ENCODE assay signal across 8 cellular contexts in genomic region chr22:45308624-45309421, GRCh38. TPM values are rescaled to one million over a fixed set of nuclear protein-coding genes. Genes with fewer than 3 reads are reported as not detected.
DNase-seq lines count a peak whose midpoint lies in the region; ATAC-seq and TF ChIP-seq lines count a peak whose summit lies in the region.

No MANE protein-coding gene starts in this region.

- peaks cover 3 to 8% of the 10 kb centered on the region in 2 donors for H3K4me1 ChIP-seq in gastrocnemius medialis

- H3K4me3 ChIP-seq in gastrocnemius medialis, result peak overlapping the region; percentile 74 to 95 (median 86)

- peak overlapping the region; percentile 91 for H3K27ac Mint-ChIP-seq in activated CD4-positive, alpha-beta T cell treated with anti-CD3 and anti-CD28 coated beads, Interleukin-2, amount 10 ng/mL, durations not matched to agents 24 days and 14 days

- peaks cover 18% of the 10 kb centered on the region for H3K36me3 Mint-ChIP-seq in activated CD4-positive, alpha-beta T cell treated with anti-CD3 and anti-CD28 coated beads, Interleukin-2, amount 10 ng/mL, durations not matched to agents 24 days and 14 days (ENCODE audit: low read depth)

- no peak for ATAC-seq in gastrocnemius medialis
- ATAC-seq in GM21723 (IDR thresholded peaks at IDR 0.05; ENCODE audit: unreplicated experiment), result no peak

- H3K4me1 Mint-ChIP-seq in activated CD4-positive, alpha-beta T cell treated with anti-CD3 and anti-CD28 coated beads, Interleukin-2, amount 10 ng/mL, durations not matched to agents 24 days and 14 days, result peaks cover 37% of the 10 kb centered on the region

- no peaks in the 10 kb centered on the region for H3K9me3 ChIP-seq in gastrocnemius medialis

- in situ Hi-C loops in gastrocnemius medialis (cut with MboI; ENCODE audit: low sequenced_read_pairs in 4 of 4), result no loop called here

- H3K4me3 Mint-ChIP-seq in activated CD4-positive, alpha-beta T cell treated with anti-CD3 and anti-CD28 coated beads, Interleukin-2, amount 10 ng/mL, durations not matched to agents 24 days and 14 days, result peak overlapping the region; percentile 93

- no peak for TF ChIP-seq POLR2A in gastrocnemius medialis (IDR thresholded peaks at IDR 0.05)

- H3K9me3 Mint-ChIP-seq in activated CD4-positive, alpha-beta T cell treated with anti-CD3 and anti-CD28 coated beads, Interleukin-2, amount 10 ng/mL, durations not matched to agents 24 days and 14 days, result no peaks in the 10 kb centered on the region

- no peaks in the 10 kb centered on the region for H3K27me3 Mint-ChIP-seq in activated CD4-positive, alpha-beta T cell treated with anti-CD3 and anti-CD28 coated beads, Interleukin-2, amount 10 ng/mL, durations not matched to agents 24 days and 14 days

- H3K36me3 ChIP-seq in gastrocnemius medialis, result no peaks in the 10 kb centered on the region

- peak; percentile 26 for DNase-seq in activated CD4-positive, alpha-beta T cell treated with anti-CD3 and anti-CD28 coated beads for 48 hours
- DNase-seq in activated CD4-positive, alpha-beta T cell treated with anti-CD3 and anti-CD28 coated beads, Interleukin-2, amount 50 U/mL, for 4 hours, result no peak
- peak; percentile 72 for DNase-seq in activated CD4-positive, alpha-beta T cell treated with anti-CD3 and anti-CD28 coated beads, Interleukin-2, amount 10 ng/mL, durations not matched to agents 24 days and 14 days
- DNase-seq in germinal center (ENCODE audit: low spot score), result peak; percentile 46
- DNase-seq in gastrocnemius medialis, result no peak
- no peak for DNase-seq in GM10266 (ENCODE audit: extremely low spot score)
- DNase-seq in NCI-H1092 treated with DMSO at 0.1 percent for 48 hours (lab: John Stamatoyannopoulos, UW), result no peak

- TF ChIP-seq CTCF in gastrocnemius medialis (IDR thresholded peaks at IDR 0.05 in 4 of 5, conservative IDR thresholded peaks at IDR 0.05 in 1 of 5), result no peak
- TF ChIP-seq CTCF in GM10266 (IDR thresholded peaks at IDR 0.05; ENCODE audit: control insufficient read depth, insufficient read depth, low read depth, missing control alignments), result no peak

- intact Hi-C loops in activated CD4-positive, alpha-beta T cell treated with anti-CD3 and anti-CD28 coated beads, Interleukin-2, amount 10 ng/mL, durations not matched to agents 24 days and 14 days (cut with micrococcal nuclease), result loop anchor here (2.0 kb wide), 2 partner anchors 40 to 68 kb away; partner anchors contain the start of gene KIAA0930
- intact Hi-C loops in gastrocnemius medialis (cut with DNase I; ENCODE audit: low total_unique reads), result loop anchor here (2.0 kb wide), 2 partner anchors 24 to 36 kb away; partner anchors contain the start of gene UPK3A

- no peaks in the 10 kb centered on the region for H3K27me3 ChIP-seq in gastrocnemius medialis

- H3K27ac ChIP-seq in gastrocnemius medialis, result peak overlapping the region; percentile 81 to 97 (median 96)

RNA-seq across cellular contexts. Expression of gene FAM118A, which starts 0.9 kb away (rescaled TPM):
- total RNA-seq in activated CD4-positive, alpha-beta T cell treated with anti-CD3 and anti-CD28 coated beads, Interleukin-2, amount 10 ng/mL, durations not matched to agents 24 days and 14 days, result 32.0 and 32.5 TPM in 2 replicates
- 10 to 100 TPM in 3 of 4 donors, 1 to 10 TPM in 1; 4.1 to 30.0 (median 24.2) TPM for total RNA-seq in gastrocnemius medialis

RNA-seq across cellular contexts. Expression of gene UPK3A, which starts 24.1 kb away (rescaled TPM):
- total RNA-seq in activated CD4-positive, alpha-beta T cell treated with anti-CD3 and anti-CD28 coated beads, Interleukin-2, amount 10 ng/mL, durations not matched to agents 24 days and 14 days, result not detected in 2 replicates
- total RNA-seq in gastrocnemius medialis, result 1 to 10 TPM in 2 of 4 donors, under 1 TPM in 2; 0.70 to 6.4 (median 2.1) TPM

Comparison
In these comparisons a context has a peak if more than half of its experiments do, and no peak if none do; other contexts are left out.
1. DNase-seq: peak in activated CD4-positive, alpha-beta T cell treated with anti-CD3 and anti-CD28 coated beads for 48 hours (single experiment), activated CD4-positive, alpha-beta T cell treated with anti-CD3 and anti-CD28 coated beads, Interleukin-2, amount 10 ng/mL, durations not matched to agents 24 days and 14 days (single experiment) and germinal center (single experiment); none in activated CD4-positive, alpha-beta T cell treated with anti-CD3 and anti-CD28 coated beads, Interleukin-2, amount 50 U/mL, for 4 hours (0 of 2), gastrocnemius medialis (0 of 2), GM10266 (single experiment) and NCI-H1092 treated with DMSO at 0.1 percent for 48 hours (single experiment).